In genomic region chr5:42597318-42597937, GRCh38 we compare ENCODE assay signal across 27 cellular contexts.
"Had no signal": no experiment of that assay in that cellular context is flagged by ENCODE, and none has a peak within 500 bp of the region (broad histone marks: within the 10 kb centered on the region; RNA-seq: fewer than 3 reads in every experiment).

No MANE protein-coding gene starts in this region.

- H3K36me3 ChIP-seq: cardiac muscle cell, gastroesophageal sphincter, left lung, neural progenitor cell, sigmoid colon, stomach, suprapubic skin, tibial artery, upper lobe of right lung had no signal

- H3K27me3 ChIP-seq: cardiac muscle cell, dorsolateral prefrontal cortex, gastroesophageal sphincter, left lung, neural progenitor cell, sigmoid colon, stomach, suprapubic skin, tibial artery, upper lobe of right lung had no signal

- H3K27ac ChIP-seq: cardiac muscle cell, coronary artery, dorsolateral prefrontal cortex, gastroesophageal sphincter, left lung, neural progenitor cell, parathyroid adenoma, sigmoid colon, stomach, suprapubic skin, tibial artery, upper lobe of right lung, VCaP had no signal

- H3K4me3 ChIP-seq: cardiac muscle cell, coronary artery, dorsolateral prefrontal cortex, gastroesophageal sphincter, left lung, neural progenitor cell, sigmoid colon, stomach, suprapubic skin, tibial artery, upper lobe of right lung had no signal

- ATAC-seq: gastroesophageal sphincter; naive thymus-derived CD8-positive, alpha-beta T cell; stimulated activated naive B cell treated with anti-CD40 and anti-IgM and Interleukin-4, amounts not matched to agents 10 μg/mL and 1 μg/mL and 100 μg/mL, for 72 hours had no signal

- H3K9me3 ChIP-seq: gastroesophageal sphincter, left lung, sigmoid colon, stomach, suprapubic skin, tibial artery, upper lobe of right lung had no signal

- DNase-seq: activated CD4-positive, alpha-beta T cell treated with anti-CD3 and anti-CD28 coated beads for 4 hours; activated CD4-positive, alpha-beta T cell treated with anti-CD3 and anti-CD28 coated beads, Interleukin-2, amount 50 U/mL, for 4 hours; activated effector memory CD4-positive, alpha-beta T cell treated with Interleukin-2 at 50 U/mL for 16 hours; activated naive CD4-positive, alpha-beta T cell treated with Interleukin-2 at 50 U/mL for 16 hours; anterior cingulate cortex; dorsolateral prefrontal cortex; effector memory CD4-positive, alpha-beta T cell; head of caudate nucleus; left lung; naive thymus-derived CD8-positive, alpha-beta T cell; occipital lobe; sigmoid colon; small intestine; stimulated activated CD4-positive, alpha-beta T cell treated with anti-CD3 and anti-CD28 coated beads, Interleukin-4, amount 100 ng/mL, for 4 hours; stimulated activated CD8-positive, alpha-beta memory T cell treated with anti-CD3 and anti-CD28 coated beads, Interleukin-4, amount 100 ng/mL, for 48 hours; stimulated activated naive B cell treated with anti-CD40 and anti-IgM and Interleukin-4, amounts not matched to agents 10 μg/mL and 1 μg/mL and 100 μg/mL, for 72 hours; stomach; T-helper 9 cell; tibial artery; upper lobe of right lung had no signal

- H3K4me1 ChIP-seq: neural progenitor cell, upper lobe of right lung had no signal
